ENCODE assay signal across 13 cellular contexts in genomic region chr4:3226467-3226866, GRCh38. TPM values are rescaled to one million over a fixed set of nuclear protein-coding genes. Genes with fewer than 3 reads are reported as not detected.
A peak's percentile ranks its signal among the peaks of the same experiment; 100 is the strongest.
DNase-seq lines count a peak whose midpoint lies in the region; ATAC-seq and TF ChIP-seq lines count a peak whose summit lies in the region.
"Had no signal": no experiment of that assay in that cellular context is flagged by ENCODE, and none has a peak within 500 bp of the region (broad histone marks: within the 10 kb centered on the region; RNA-seq: fewer than 3 reads in every experiment).

No MANE protein-coding gene starts in this region.

- H3K4me1 ChIP-seq in MM.1S (ENCODE audit: low read length) = peaks cover 11% of the 10 kb centered on the region
- peaks cover 0 to 19% (median 9%) of the 10 kb centered on the region in 4 donors for H3K4me1 ChIP-seq in sigmoid colon

- H3F3A ChIP-seq in MM.1S (ENCODE audit: insufficient read depth, low read length) = peaks cover 8% of the 10 kb centered on the region

- in situ Hi-C loops in KBM-7 (cut with MboI; ENCODE audit: low pct_unique_long_range_greater_than_20kb, low sequenced_read_pairs) (no loop called here), GM13977 (cut with MboI; ENCODE audit: low pct_unique_long_range_greater_than_20kb, low sequenced_read_pairs, unreplicated experiment) (no loop called here)

- peak overlapping the region; percentile 8; the same call in 1 of the 2 replicates for H3K4me2 ChIP-seq in MM.1S (ENCODE audit: low read depth, low read length)

- no peak overlapping the region for H2AFZ ChIP-seq in MM.1S (ENCODE audit: low read length)

- H3K27ac ChIP-seq in MM.1S (ENCODE audit: low read length) (peak overlapping the region; percentile 39; the same call in 1 of the 2 replicates), angular gyrus (ENCODE audit: low read depth, low read length) (peak overlapping the region; percentile 32), sigmoid colon (peak overlapping the region; percentile 34 to 54 (median 46))

- no peaks in the 10 kb centered on the region for H3K79me2 ChIP-seq in MM.1S (ENCODE audit: low read length)

- ATAC-seq in left colon (peak; percentile 91), HG02885 (IDR thresholded peaks at IDR 0.05; ENCODE audit: poor library complexity, unreplicated experiment) (no peak)
- ATAC-seq: activated naive CD4-positive, alpha-beta T cell treated with anti-CD3 and anti-CD28 coated beads, Interleukin-2, amount 50 U/mL, for 72 hours; stimulated activated naive B cell treated with anti-CD40 and anti-IgM and Interleukin-4, amounts not matched to agents 10 μg/mL and 1 μg/mL and 100 μg/mL, for 72 hours had no signal

- no peaks in the 10 kb centered on the region for H3K9me2 ChIP-seq in MM.1S (replicated peaks; ENCODE audit: insufficient read depth, low read length)

- no peak for TF ChIP-seq EP300 in sigmoid colon (IDR thresholded peaks at IDR 0.05)

- TF ChIP-seq CTCF in MM.1S (IDR thresholded peaks at IDR 0.05; ENCODE audit: low read length) = no peak
- TF ChIP-seq CTCF in sigmoid colon (IDR thresholded peaks at IDR 0.05) = no peak
- TF ChIP-seq CTCF in GM13977 (IDR thresholded peaks at IDR 0.05; ENCODE audit: extremely low read depth, insufficient read depth, missing control alignments) = no peak

- no peak for TF ChIP-seq POLR2A in sigmoid colon (IDR thresholded peaks at IDR 0.05)

- 22 to 65% methylated on average over 9 of the region's 9 CpGs for WGBS in sigmoid colon, 2 donors

- intact Hi-C loops in left colon (cut with DNase I, micrococcal nuclease) = no loop called here
- intact Hi-C loops in sigmoid colon (cut with DNase I) = no loop called here

- DNase-seq in MM.1S = peak; percentile 48
- peak in 1 of 2 donors; percentile 58 for DNase-seq in left colon
- DNase-seq in sigmoid colon = no peak
- no peak for DNase-seq in T1000 (lab: John Stamatoyannopoulos, UW)
- DNase-seq in KBM-7 = no peak
- no peak for DNase-seq in GM13977 (ENCODE audit: low spot score)
- DNase-seq: CD4-positive, alpha-beta T cell; kidney glomerular epithelial cell; stimulated activated naive B cell treated with anti-CD40 and anti-IgM and Interleukin-4, amounts not matched to agents 10 μg/mL and 1 μg/mL and 100 μg/mL, for 72 hours; T-helper 9 cell had no signal

- H3K36me3 ChIP-seq in MM.1S (replicated peaks; ENCODE audit: insufficient read depth, low read length) (peaks cover 4% of the 10 kb centered on the region; the same call in 1 of the 2 replicates), sigmoid colon (peaks cover 29 to 77% (median 55%) of the 10 kb centered on the region in 4 donors)

- H4K20me1 ChIP-seq in MM.1S (ENCODE audit: insufficient read depth, low read length) = no peaks in the 10 kb centered on the region

- no peak overlapping the region for H3K4me3 ChIP-seq in MM.1S (ENCODE audit: low read length)
- H3K4me3 ChIP-seq in sigmoid colon = no peak overlapping the region

- no peak overlapping the region for H3K9ac ChIP-seq in MM.1S (ENCODE audit: low read length)

- no peaks in the 10 kb centered on the region for H3K27me3 ChIP-seq in MM.1S (replicated peaks; ENCODE audit: insufficient read depth, low read length)
- H3K27me3 ChIP-seq in sigmoid colon = no peaks in the 10 kb centered on the region

- H3K9me3 ChIP-seq in MM.1S (replicated peaks; ENCODE audit: insufficient read depth, low read length) (no peaks in the 10 kb centered on the region), sigmoid colon (no peaks in the 10 kb centered on the region)

RNA-seq across cellular contexts. Expression of gene MSANTD1, which starts 22.5 kb away (rescaled TPM):
- total RNA-seq in left colon = under 1 TPM; 0.73 to 0.82 TPM
- 1 to 10 TPM in 2 of 4 donors, under 1 TPM in 2; 0.16 to 1.2 (median 0.73) TPM for total RNA-seq in sigmoid colon
- under 1 TPM in 2 of 3 donors, not detected in 1; under 0.01 to 0.44 TPM for polyA plus RNA-seq in sigmoid colon
